9 cellular contexts compared by ENCODE assay signal in the genomic region with DNA sequence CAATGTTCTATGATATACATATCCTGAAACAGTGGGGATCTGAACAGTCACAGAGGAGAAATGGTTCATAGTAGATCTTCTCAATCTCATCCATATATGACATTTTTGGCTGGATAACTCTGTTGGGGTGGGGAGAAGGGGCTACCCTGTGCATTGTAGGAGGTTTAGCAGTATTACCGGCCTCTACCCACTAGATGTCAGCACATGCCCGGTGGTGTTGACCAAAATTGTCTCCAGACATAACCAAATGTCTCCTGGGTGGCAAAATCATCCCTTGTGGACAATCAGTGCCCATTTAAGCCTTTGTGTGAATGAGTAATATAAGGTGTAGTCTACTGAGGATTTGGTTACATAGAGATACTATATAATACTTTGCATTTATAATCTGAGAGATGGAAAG.
DNase-seq lines count a peak whose midpoint lies in the region; ATAC-seq and TF ChIP-seq lines count a peak whose summit lies in the region.
"Had no signal": no experiment of that assay in that cellular context is flagged by ENCODE, and none has a peak within 500 bp of the region (broad histone marks: within the 10 kb centered on the region; RNA-seq: fewer than 3 reads in every experiment).

No MANE protein-coding gene starts in this region.

- no peaks in the 10 kb centered on the region for H3K4me1 ChIP-seq in gastrocnemius medialis

- H3K27me3 Mint-ChIP-seq in glutamatergic neuron (ENCODE audit: unreplicated experiment): no peaks in the 10 kb centered on the region
- H3K27me3 Mint-ChIP-seq: activated B cell treated with CpG ODN at 0.5 μM for 24 hours had no signal

- no peaks in the 10 kb centered on the region for H3K27me3 ChIP-seq in gastrocnemius medialis

- no peaks in the 10 kb centered on the region for H3K9me3 ChIP-seq in gastrocnemius medialis

- intact Hi-C loops in gastrocnemius medialis (cut with DNase I; ENCODE audit: low total_unique reads): loop anchor here (5.0 kb wide), 1 partner anchor 41 kb away; no protein-coding TSS in a partner anchor

- H3K27ac ChIP-seq in gastrocnemius medialis: no peak overlapping the region

- DNase-seq in DMS53 (lab: John Stamatoyannopoulos, UW) (peak; percentile 75), NCI-H1092 (lab: John Stamatoyannopoulos, UW) (peak; percentile 64), SW480 (ENCODE audit: low spot score) (peak; percentile 27), glutamatergic neuron (peak; percentile 38), gastrocnemius medialis (no peak), NCI-H1048 (lab: John Stamatoyannopoulos, UW) (no peak)
- DNase-seq: activated B cell treated with CpG ODN at 0.5 μM for 24 hours had no signal

- peaks cover 0 to 12% of the 10 kb centered on the region in 2 donors for H3K36me3 ChIP-seq in gastrocnemius medialis

- in situ Hi-C loops in gastrocnemius medialis (cut with MboI; ENCODE audit: low sequenced_read_pairs in 4 of 4): no loop called here

- H3K36me3 Mint-ChIP-seq in glutamatergic neuron (ENCODE audit: unreplicated experiment): no peaks in the 10 kb centered on the region

- H3K27ac Mint-ChIP-seq in glutamatergic neuron (ENCODE audit: unreplicated experiment): no peak overlapping the region
- H3K27ac Mint-ChIP-seq: activated B cell treated with CpG ODN at 0.5 μM for 24 hours had no signal

- peak; percentile 41 for TF ChIP-seq CTCF in glutamatergic neuron (IDR thresholded peaks at IDR 0.05; ENCODE audit: partially characterized antibody, unreplicated experiment)
- TF ChIP-seq CTCF in gastrocnemius medialis (IDR thresholded peaks at IDR 0.05 in 4 of 5, conservative IDR thresholded peaks at IDR 0.05 in 1 of 5): peak in 3 of 5 experiments; percentile 22 to 51 (median 39)

- ATAC-seq in GM21423 (IDR thresholded peaks at IDR 0.05; ENCODE audit: unreplicated experiment): peak; percentile 51
- no peak for ATAC-seq in gastrocnemius medialis
- ATAC-seq in HG02678 (IDR thresholded peaks at IDR 0.05; ENCODE audit: unreplicated experiment): no peak

- H3K4me3 ChIP-seq in gastrocnemius medialis: no peak overlapping the region

- no peak for TF ChIP-seq POLR2A in gastrocnemius medialis (IDR thresholded peaks at IDR 0.05)

- peaks cover 1% of the 10 kb centered on the region for H3K4me1 Mint-ChIP-seq in glutamatergic neuron (ENCODE audit: low read depth, unreplicated experiment)
- H3K4me1 Mint-ChIP-seq: activated B cell treated with CpG ODN at 0.5 μM for 24 hours had no signal

- H3K4me3 Mint-ChIP-seq in glutamatergic neuron (ENCODE audit: unreplicated experiment): no peak overlapping the region
- H3K4me3 Mint-ChIP-seq: activated B cell treated with CpG ODN at 0.5 μM for 24 hours had no signal

- no peaks in the 10 kb centered on the region for H3K9me3 Mint-ChIP-seq in glutamatergic neuron (ENCODE audit: unreplicated experiment)
- H3K9me3 Mint-ChIP-seq: activated B cell treated with CpG ODN at 0.5 μM for 24 hours had no signal

Comparison
In these comparisons a context has a peak if more than half of its experiments do, and no peak if none do; other contexts are left out.
1. DNase-seq: peak in DMS53 (single experiment), NCI-H1092 (single experiment), SW480 (single experiment) and glutamatergic neuron (single experiment); none in gastrocnemius medialis (0 of 2) and NCI-H1048 (single experiment).